24 cellular contexts compared by ENCODE assay signal in genomic region chr7:131443496-131443895, GRCh38.
"Had no signal": no experiment of that assay in that cellular context is flagged by ENCODE, and none has a peak within 500 bp of the region (broad histone marks: within the 10 kb centered on the region; RNA-seq: fewer than 3 reads in every experiment).

No MANE protein-coding gene starts in this region.

- H3K27ac ChIP-seq: left lung, ovary, spleen, suprapubic skin, tibial artery, WERI-Rb-1 had no signal

- H3K36me3 ChIP-seq: ovary had no signal

- H3K27me3 ChIP-seq: left lung, ovary, spleen, suprapubic skin, tibial artery had no signal

- ATAC-seq: activated CD4-positive, CD25-positive, alpha-beta regulatory T cell treated with anti-CD3 and anti-CD28 coated beads, Interleukin-2, amount 50 U/mL, for 24 hours; activated CD8-positive, alpha-beta T cell treated with anti-CD3 and anti-CD28 coated beads for 36 hours; activated naive CD8-positive, alpha-beta T cell treated with anti-CD3 and anti-CD28 coated beads, Interleukin-2, amount 50 U/mL, for 24 hours; left lung; naive thymus-derived CD4-positive, alpha-beta T cell had no signal

- DNase-seq: activated CD4-positive, alpha-beta T cell treated with anti-CD3 and anti-CD28 coated beads for 48 hours; activated CD8-positive, alpha-beta T cell treated with anti-CD3 and anti-CD28 coated beads for 36 hours; activated naive CD8-positive, alpha-beta T cell treated with anti-CD3 and anti-CD28 coated beads, Interleukin-2, amount 50 U/mL, for 24 hours; activated T-cell treated with anti-CD3 and anti-CD28 coated beads, Interleukin-2, amount 50 U/mL, for 48 hours; anterior cingulate cortex; cerebellar nuclear complex; cortex of kidney; foreskin melanocyte; immature natural killer cell; kidney glomerular epithelial cell; left lung; midbrain; naive thymus-derived CD4-positive, alpha-beta T cell; ovary; retina; SK-N-SH; spleen; stimulated activated naive CD4-positive, alpha-beta T cell; SW 1271; T-helper 9 cell; tibial artery; WERI-Rb-1 had no signal

- H3K9me3 ChIP-seq: left lung, ovary, spleen, tibial artery had no signal

- H3K9ac ChIP-seq: SK-N-SH had no signal

- H3K9me2 ChIP-seq: SK-N-SH had no signal

- H3K4me2 ChIP-seq: SK-N-SH had no signal

- H3K4me3 ChIP-seq: left lung, ovary, spleen, suprapubic skin, tibial artery had no signal

- H3K4me1 ChIP-seq: left lung, spleen, suprapubic skin, tibial artery had no signal
